ENCODE assay signal across 17 cellular contexts in genomic region chr22:18154821-18155390, GRCh38. TPM values are rescaled to one million over a fixed set of nuclear protein-coding genes. Genes with fewer than 3 reads are reported as not detected.
DNase-seq lines count a peak whose midpoint lies in the region; ATAC-seq and TF ChIP-seq lines count a peak whose summit lies in the region.
"Had no signal": no experiment of that assay in that cellular context is flagged by ENCODE, and none has a peak within 500 bp of the region (broad histone marks: within the 10 kb centered on the region; RNA-seq: fewer than 3 reads in every experiment).

No MANE protein-coding gene starts in this region.

- DNase-seq in activated CD8-positive, alpha-beta memory T cell treated with anti-CD3 and anti-CD28 coated beads, Interleukin-2, amount 10 ng/mL, durations not matched to agents 7 days and 5 days, result no peak
- no peak for DNase-seq in activated CD8-positive, alpha-beta memory T cell treated with anti-CD3 and anti-CD28 coated beads, Interleukin-2, amount 50 U/mL, for 4 hours
- DNase-seq in activated T-helper 1 cell treated with anti-CD3 and anti-CD28 coated beads, Interleukin-12 subunit alpha, Interleukin-12 subunit beta, Interleukin-2, Interleukin-4 antibody, amounts not matched to agents 30 ng/mL and 10 ng/mL and 1 ng/mL, durations not matched to agents 14 hours and 24 hours and 36 hours (ENCODE audit: low spot score), result no peak
- peak; percentile 99 for DNase-seq in myocyte (ENCODE audit: low read depth)
- no peak for DNase-seq in lower lobe of right lung
- DNase-seq: CD4-positive, CD25-positive, alpha-beta regulatory T cell; GOT3; KG1; MG63; NCI-H1105; NCI-H187 had no signal

- no peaks in the 10 kb centered on the region for H3K9me3 Mint-ChIP-seq in activated CD8-positive, alpha-beta memory T cell treated with anti-CD3 and anti-CD28 coated beads, Interleukin-2, amount 10 ng/mL, durations not matched to agents 7 days and 5 days (ENCODE audit: low read depth)
- no peaks in the 10 kb centered on the region for H3K9me3 Mint-ChIP-seq in activated T-helper 1 cell treated with anti-CD3 and anti-CD28 coated beads, Interleukin-12 subunit alpha, Interleukin-12 subunit beta, Interleukin-2, Interleukin-4 antibody, amounts not matched to agents 30 ng/mL and 10 ng/mL and 1 ng/mL, durations not matched to agents 14 hours and 24 hours and 36 hours
- H3K9me3 Mint-ChIP-seq: CD4-positive, CD25-positive, alpha-beta regulatory T cell had no signal

- H3K27ac Mint-ChIP-seq in activated CD8-positive, alpha-beta memory T cell treated with anti-CD3 and anti-CD28 coated beads, Interleukin-2, amount 10 ng/mL, durations not matched to agents 7 days and 5 days, result peak overlapping the region; percentile 29
- peak overlapping the region; percentile 32 for H3K27ac Mint-ChIP-seq in activated T-helper 1 cell treated with anti-CD3 and anti-CD28 coated beads, Interleukin-12 subunit alpha, Interleukin-12 subunit beta, Interleukin-2, Interleukin-4 antibody, amounts not matched to agents 30 ng/mL and 10 ng/mL and 1 ng/mL, durations not matched to agents 14 hours and 24 hours and 36 hours

- ATAC-seq in activated CD8-positive, alpha-beta memory T cell treated with anti-CD3 and anti-CD28 coated beads, Interleukin-2, amount 10 ng/mL, durations not matched to agents 7 days and 5 days, result no peak
- ATAC-seq in HG02852 (IDR thresholded peaks at IDR 0.05; ENCODE audit: unreplicated experiment) (no peak), GM19035 (IDR thresholded peaks at IDR 0.05; ENCODE audit: unreplicated experiment) (no peak), lower lobe of right lung (no peak)

- no peak overlapping the region for H3K27ac ChIP-seq in HEK293 (ENCODE audit: extremely low read depth, low read depth, low read length)
- H3K27ac ChIP-seq in lower lobe of right lung, result no peak overlapping the region
- H3K27ac ChIP-seq: HL-60, RWPE1 had no signal

- CTCF ChIA-PET in activated CD8-positive, alpha-beta memory T cell treated with anti-CD3 and anti-CD28 coated beads, Interleukin-2, amount 10 ng/mL, durations not matched to agents 7 days and 5 days (lab: Charles Lee), result no interaction called here
- CTCF ChIA-PET in HEK293 (lab: Yijun Ruan, JAX), result no interaction called here

- H3K4me3 Mint-ChIP-seq in activated CD8-positive, alpha-beta memory T cell treated with anti-CD3 and anti-CD28 coated beads, Interleukin-2, amount 10 ng/mL, durations not matched to agents 7 days and 5 days, result no peak overlapping the region
- no peak overlapping the region for H3K4me3 Mint-ChIP-seq in activated T-helper 1 cell treated with anti-CD3 and anti-CD28 coated beads, Interleukin-12 subunit alpha, Interleukin-12 subunit beta, Interleukin-2, Interleukin-4 antibody, amounts not matched to agents 30 ng/mL and 10 ng/mL and 1 ng/mL, durations not matched to agents 14 hours and 24 hours and 36 hours

- no peaks in the 10 kb centered on the region for H3K27me3 Mint-ChIP-seq in activated CD8-positive, alpha-beta memory T cell treated with anti-CD3 and anti-CD28 coated beads, Interleukin-2, amount 10 ng/mL, durations not matched to agents 7 days and 5 days
- H3K27me3 Mint-ChIP-seq in activated T-helper 1 cell treated with anti-CD3 and anti-CD28 coated beads, Interleukin-12 subunit alpha, Interleukin-12 subunit beta, Interleukin-2, Interleukin-4 antibody, amounts not matched to agents 30 ng/mL and 10 ng/mL and 1 ng/mL, durations not matched to agents 14 hours and 24 hours and 36 hours (ENCODE audit: insufficient read depth), result no peaks in the 10 kb centered on the region
- H3K27me3 Mint-ChIP-seq: CD4-positive, CD25-positive, alpha-beta regulatory T cell had no signal

- intact Hi-C loops in activated T-helper 1 cell treated with anti-CD3 and anti-CD28 coated beads, Interleukin-12 subunit alpha, Interleukin-12 subunit beta, Interleukin-2, Interleukin-4 antibody, amounts not matched to agents 30 ng/mL and 10 ng/mL and 1 ng/mL, durations not matched to agents 14 hours and 24 hours and 36 hours (cut with micrococcal nuclease), result no loop called here
- intact Hi-C loops in lower lobe of right lung (cut with DNase I), result no loop called here

- H3K9me3 ChIP-seq in HEK293 (ENCODE audit: control insufficient read depth, insufficient read depth, low read depth, low read length) (no peaks in the 10 kb centered on the region), lower lobe of right lung (no peaks in the 10 kb centered on the region)
- H3K9me3 ChIP-seq: MG63 had no signal

- POLR2A ChIA-PET in HEK293 (lab: Yijun Ruan, JAX), result no interaction called here

- TF ChIP-seq CTCF in HEK293 (tag by site-specific recombination; IDR thresholded peaks at IDR 0.05), result no peak
- no peak for TF ChIP-seq CTCF in lower lobe of right lung (IDR thresholded peaks at IDR 0.05)

- H3K36me3 Mint-ChIP-seq in activated CD8-positive, alpha-beta memory T cell treated with anti-CD3 and anti-CD28 coated beads, Interleukin-2, amount 10 ng/mL, durations not matched to agents 7 days and 5 days, result peaks cover 71% of the 10 kb centered on the region
- H3K36me3 Mint-ChIP-seq in activated T-helper 1 cell treated with anti-CD3 and anti-CD28 coated beads, Interleukin-12 subunit alpha, Interleukin-12 subunit beta, Interleukin-2, Interleukin-4 antibody, amounts not matched to agents 30 ng/mL and 10 ng/mL and 1 ng/mL, durations not matched to agents 14 hours and 24 hours and 36 hours (ENCODE audit: low read depth), result peaks cover 18% of the 10 kb centered on the region

- no peaks in the 10 kb centered on the region for H3K27me3 ChIP-seq in lower lobe of right lung (ENCODE audit: low read depth)
- H3K27me3 ChIP-seq: MG63 had no signal

- H3K36me3 ChIP-seq in HEK293 (ENCODE audit: control insufficient read depth in 2 of 2, insufficient read depth in 1 of 2, low read length in 2 of 2), result peaks cover 5 to 12% of the 10 kb centered on the region in 2 experiments; a peak in 2 of 3 replicates
- peaks cover 10% of the 10 kb centered on the region for H3K36me3 ChIP-seq in lower lobe of right lung
- H3K36me3 ChIP-seq: MG63 had no signal

- H3K4me3 ChIP-seq in HEK293 (ENCODE audit: low read depth, low read length) (no peak overlapping the region), lower lobe of right lung (no peak overlapping the region)
- H3K4me3 ChIP-seq: MG63 had no signal

- H3K4me1 ChIP-seq in HEK293 (ENCODE audit: control insufficient read depth, insufficient read depth, low read length) (no peaks in the 10 kb centered on the region; the same call in 1 of the 2 replicates), lower lobe of right lung (peaks cover 15% of the 10 kb centered on the region)

- H3K4me1 Mint-ChIP-seq in activated CD8-positive, alpha-beta memory T cell treated with anti-CD3 and anti-CD28 coated beads, Interleukin-2, amount 10 ng/mL, durations not matched to agents 7 days and 5 days, result peaks cover 46% of the 10 kb centered on the region
- H3K4me1 Mint-ChIP-seq in activated T-helper 1 cell treated with anti-CD3 and anti-CD28 coated beads, Interleukin-12 subunit alpha, Interleukin-12 subunit beta, Interleukin-2, Interleukin-4 antibody, amounts not matched to agents 30 ng/mL and 10 ng/mL and 1 ng/mL, durations not matched to agents 14 hours and 24 hours and 36 hours (ENCODE audit: low read depth), result peaks cover 43% of the 10 kb centered on the region

TF ChIP-seq in HEK293, 187 proteins besides CTCF, POLR2A, EP300 and RAD21:
- 0 out of 2 replicates have a peak, but pooled peaks have one; percentile 18 for TF ChIP-seq ZBTB20 (tag by site-specific recombination; IDR thresholded peaks at IDR 0.05)
- no peak for TF ChIP-seq ZBTB44 (tag by site-specific recombination; IDR thresholded peaks at IDR 0.05)

RNA-seq across cellular contexts. Expression of gene USP18, which starts 4.9 kb away (rescaled TPM):
- total RNA-seq in activated CD8-positive, alpha-beta memory T cell treated with anti-CD3 and anti-CD28 coated beads, Interleukin-2, amount 10 ng/mL, durations not matched to agents 7 days and 5 days, result 100 to 1,000 TPM in 1 of 2 experiments, 10 to 100 TPM in 1; 72.3 to 121 TPM
- 22.4 and 24.2 TPM in 2 replicates for total RNA-seq in activated T-helper 1 cell treated with anti-CD3 and anti-CD28 coated beads, Interleukin-12 subunit alpha, Interleukin-12 subunit beta, Interleukin-2, Interleukin-4 antibody, amounts not matched to agents 30 ng/mL and 10 ng/mL and 1 ng/mL, durations not matched to agents 14 hours and 24 hours and 36 hours
- total RNA-seq in myocyte, result 31.7 and 37.4 TPM in 2 replicates
- polyA plus RNA-seq in myocyte (2012), result 14.8 TPM
- total RNA-seq in lower lobe of right lung, result 13.4 TPM

RNA-seq across cellular contexts. Expression of gene TUBA8, which starts 44.3 kb away (rescaled TPM):
- 1 to 10 TPM in 1 of 2 experiments, under 1 TPM in 1; 0.42 to 1.7 TPM for total RNA-seq in activated CD8-positive, alpha-beta memory T cell treated with anti-CD3 and anti-CD28 coated beads, Interleukin-2, amount 10 ng/mL, durations not matched to agents 7 days and 5 days
- 1.1 and 1.5 TPM in 2 replicates for total RNA-seq in activated T-helper 1 cell treated with anti-CD3 and anti-CD28 coated beads, Interleukin-12 subunit alpha, Interleukin-12 subunit beta, Interleukin-2, Interleukin-4 antibody, amounts not matched to agents 30 ng/mL and 10 ng/mL and 1 ng/mL, durations not matched to agents 14 hours and 24 hours and 36 hours
- 12.6 and 20.9 TPM in 2 replicates for total RNA-seq in myocyte
- 36.8 TPM for polyA plus RNA-seq in myocyte (2012)
- 1.3 TPM for total RNA-seq in lower lobe of right lung
- total RNA-seq: G401 had no signal
